24 cellular contexts compared by ENCODE assay signal in the genomic region with DNA sequence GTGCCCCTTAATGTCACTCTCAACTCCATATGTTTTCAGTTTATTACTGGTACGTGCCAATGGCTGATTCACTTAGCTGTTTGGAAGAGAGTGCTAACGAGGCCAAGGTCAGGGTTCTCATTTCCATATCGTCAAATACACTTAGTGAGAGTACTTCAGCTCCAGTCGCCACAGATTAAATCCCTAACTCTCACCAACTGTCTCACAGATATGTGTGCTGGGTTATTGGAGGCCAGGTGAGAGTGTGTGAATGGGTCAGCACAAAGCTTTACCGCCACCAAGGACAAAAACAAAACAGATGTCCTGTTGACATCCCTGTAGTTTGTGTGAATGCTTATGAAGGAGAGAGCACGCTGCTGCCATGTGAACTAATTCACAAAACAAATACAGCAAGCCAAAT.
DNase-seq lines count a peak whose midpoint lies in the region; ATAC-seq and TF ChIP-seq lines count a peak whose summit lies in the region.
"Had no signal": no experiment of that assay in that cellular context is flagged by ENCODE, and none has a peak within 500 bp of the region (broad histone marks: within the 10 kb centered on the region; RNA-seq: fewer than 3 reads in every experiment).

No MANE protein-coding gene starts in this region.

- no peak overlapping the region for H3K4me3 Mint-ChIP-seq in CD14-positive monocyte
- H3K4me3 Mint-ChIP-seq: activated CD8-positive, alpha-beta T cell treated with anti-CD3 and anti-CD28 coated beads, Interleukin-2, amount 10 ng/mL, durations not matched to agents 7 days and 5 days; activated T-cell treated with anti-CD3 and anti-CD28 coated beads, Interleukin-2, amount 50 U/mL, for 24 hours; CD8-positive, alpha-beta T cell; GM23338; immature natural killer cell; neural crest cell; stimulated activated naive B cell treated with anti-CD40 and anti-IgM and Interleukin-4, amounts not matched to agents 10 μg/mL and 1 μg/mL and 100 μg/mL, for 72 hours had no signal

- TF ChIP-seq CTCF in AG10803 (conservative IDR thresholded peaks at IDR 0.05; ENCODE audit: low read length) = no peak
- TF ChIP-seq CTCF in adrenal gland (IDR thresholded peaks at IDR 0.05) = no peak
- no peak for TF ChIP-seq CTCF in CD14-positive monocyte (IDR thresholded peaks at IDR 0.05)

- H3K27me3 ChIP-seq in GM23248 (replicated peaks; ENCODE audit: insufficient read depth) = no peaks in the 10 kb centered on the region
- no peaks in the 10 kb centered on the region for H3K27me3 ChIP-seq in adrenal gland
- H3K27me3 ChIP-seq: left lung had no signal

- WGBS in GM23248 (ENCODE audit: low coverage in 1 of 2, low lambda C conversion rate in 2 of 2, missing lambda C conversion rate in 2 of 2), 2 experiments = 24 to 26% methylated on average over 6 of the region's 6 CpGs
- WGBS in adrenal gland, 4 donors = 48 to 63% (median 55%) methylated on average over 6 of the region's 6 CpGs

- H3K36me3 ChIP-seq in GM23248 (ENCODE audit: low read depth) (no peaks in the 10 kb centered on the region), adrenal gland (replicated peaks in 1 of 2) (no peaks in the 10 kb centered on the region)
- H3K36me3 ChIP-seq: left lung, thoracic aorta had no signal

- H3K4me2 ChIP-seq in GM23248 (ENCODE audit: unreplicated experiment) = no peak overlapping the region
- H3K4me2 ChIP-seq: GM23338 had no signal

- H3F3A ChIP-seq in GM23248 (ENCODE audit: insufficient read depth) = no peaks in the 10 kb centered on the region

- H3K9me3 ChIP-seq in GM23248 (ENCODE audit: low read depth) (no peaks in the 10 kb centered on the region), adrenal gland (replicated peaks in 1 of 3) (no peaks in the 10 kb centered on the region)
- H3K9me3 ChIP-seq: left lung, mucosa of descending colon, thoracic aorta had no signal

- H3K4me1 ChIP-seq in GM23248 (ENCODE audit: insufficient read depth) = peaks cover 15% of the 10 kb centered on the region
- H3K4me1 ChIP-seq in adrenal gland (replicated peaks in 1 of 2) = peaks cover 16 to 48% of the 10 kb centered on the region in 2 donors

- in situ Hi-C loops in GM23248 (cut with MboI) = no loop called here

- H3K4me3 ChIP-seq in AG10803 (ENCODE audit: low read length) = no peak overlapping the region
- H3K4me3 ChIP-seq in GM23248 = no peak overlapping the region
- no peak overlapping the region for H3K4me3 ChIP-seq in adrenal gland
- H3K4me3 ChIP-seq: GM23338, left lung, mucosa of descending colon, thoracic aorta had no signal

- no peak overlapping the region for H3K27ac ChIP-seq in GM23248
- H3K27ac ChIP-seq in adrenal gland = peak overlapping the region in 2 of 5 donors; percentile 11 to 39
- H3K27ac ChIP-seq: left lung had no signal

- DNase-seq in AG10803 (ENCODE audit: low read depth) (peak; percentile 66), GM23248 (peak; percentile 57), adrenal gland (peak in 5 of 7 donors; percentile 29 to 51 (median 41)), left ventricle myocardium superior (no peak), CD14-positive monocyte (ENCODE audit: low spot score) (no peak), H4 (ENCODE audit: low spot score) (no peak), GOT3 (lab: John Stamatoyannopoulos, UW) (no peak)
- DNase-seq: activated CD8-positive, alpha-beta T cell treated with anti-CD3 and anti-CD28 coated beads, Interleukin-2, amount 10 ng/mL, durations not matched to agents 7 days and 5 days; activated T-cell treated with anti-CD3 and anti-CD28 coated beads, Interleukin-2, amount 50 U/mL, for 24 hours; amniotic stem cell; CD8-positive, alpha-beta T cell; DND-41; immature natural killer cell; left lung; mucosa of descending colon; NCI-H1092; NCI-H2107; NCI-H510A treated with DMSO at 0.1 percent for 48 hours; stimulated activated naive B cell treated with anti-CD40 and anti-IgM and Interleukin-4, amounts not matched to agents 10 μg/mL and 1 μg/mL and 100 μg/mL, for 72 hours had no signal

- intact Hi-C loops in adrenal gland (cut with DNase I) (no loop called here), left ventricle myocardium superior (cut with micrococcal nuclease) (no loop called here), CD14-positive monocyte (cut with micrococcal nuclease) (no loop called here)

- peaks cover 0 to 3% (median 0%) of the 10 kb centered on the region in 7 donors for H3K9me3 Mint-ChIP-seq in CD14-positive monocyte
- H3K9me3 Mint-ChIP-seq: activated T-cell treated with anti-CD3 and anti-CD28 coated beads, Interleukin-2, amount 50 U/mL, for 24 hours; CD8-positive, alpha-beta T cell; GM23338; immature natural killer cell; neural crest cell; stimulated activated naive B cell treated with anti-CD40 and anti-IgM and Interleukin-4, amounts not matched to agents 10 μg/mL and 1 μg/mL and 100 μg/mL, for 72 hours had no signal

- no peaks in the 10 kb centered on the region for H3K27me3 Mint-ChIP-seq in CD14-positive monocyte (ENCODE audit: low read depth in 3 of 3)
- H3K27me3 Mint-ChIP-seq: activated T-cell treated with anti-CD3 and anti-CD28 coated beads, Interleukin-2, amount 50 U/mL, for 24 hours; progenitor cell of endocrine pancreas; stimulated activated naive B cell treated with anti-CD40 and anti-IgM and Interleukin-4, amounts not matched to agents 10 μg/mL and 1 μg/mL and 100 μg/mL, for 72 hours had no signal

- peak overlapping the region; percentile 8; the same call in 1 of the 2 replicates for H2AFZ ChIP-seq in GM23248
- H2AFZ ChIP-seq: GM23338 had no signal

- peaks cover 54% of the 10 kb centered on the region for H3K4me1 Mint-ChIP-seq in CD14-positive monocyte
- H3K4me1 Mint-ChIP-seq: GM23338 had no signal

- H3K27ac Mint-ChIP-seq in CD14-positive monocyte = peak overlapping the region in 1 of 7 donors; percentile 21
- H3K27ac Mint-ChIP-seq: activated CD8-positive, alpha-beta T cell treated with anti-CD3 and anti-CD28 coated beads, Interleukin-2, amount 10 ng/mL, durations not matched to agents 7 days and 5 days; activated T-cell treated with anti-CD3 and anti-CD28 coated beads, Interleukin-2, amount 50 U/mL, for 24 hours; CD8-positive, alpha-beta T cell; GM23338; immature natural killer cell; progenitor cell of endocrine pancreas; stimulated activated naive B cell treated with anti-CD40 and anti-IgM and Interleukin-4, amounts not matched to agents 10 μg/mL and 1 μg/mL and 100 μg/mL, for 72 hours had no signal

- H3K79me2 ChIP-seq in GM23248 (ENCODE audit: insufficient read depth) = no peaks in the 10 kb centered on the region

- no peak overlapping the region for H3K9ac ChIP-seq in GM23248

- H3K36me3 Mint-ChIP-seq in CD14-positive monocyte = peaks cover 0 to 4% of the 10 kb centered on the region in 2 donors
- H3K36me3 Mint-ChIP-seq: CD8-positive, alpha-beta T cell; immature natural killer cell; stimulated activated naive B cell treated with anti-CD40 and anti-IgM and Interleukin-4, amounts not matched to agents 10 μg/mL and 1 μg/mL and 100 μg/mL, for 72 hours had no signal

- ATAC-seq in left ventricle myocardium superior (peak; percentile 82), HG03159 (IDR thresholded peaks at IDR 0.05; ENCODE audit: unreplicated experiment) (no peak)
- ATAC-seq: activated CD8-positive, alpha-beta T cell treated with anti-CD3 and anti-CD28 coated beads, Interleukin-2, amount 10 ng/mL, durations not matched to agents 7 days and 5 days; CD8-positive, alpha-beta T cell; GM23338; mucosa of descending colon; stimulated activated naive B cell treated with anti-CD40 and anti-IgM and Interleukin-4, amounts not matched to agents 10 μg/mL and 1 μg/mL and 100 μg/mL, for 72 hours had no signal

- no peaks in the 10 kb centered on the region for H4K20me1 ChIP-seq in GM23248 (ENCODE audit: insufficient read depth)

- no peaks in the 10 kb centered on the region for H3K9me2 ChIP-seq in GM23248 (ENCODE audit: insufficient read depth)

- TF ChIP-seq POLR2A in adrenal gland (IDR thresholded peaks at IDR 0.05) = no peak

Comparison
In these comparisons a context has a peak if more than half of its experiments do, and no peak if none do; other contexts are left out.
1. DNase-seq: peak in AG10803 (single experiment), GM23248 (single experiment) and adrenal gland (5 of 7); none in left ventricle myocardium superior (single experiment), CD14-positive monocyte (single experiment), H4 (single experiment) and GOT3 (single experiment).